Comparison of ENCODE assay signal across 9 cellular contexts in the genomic region with DNA sequence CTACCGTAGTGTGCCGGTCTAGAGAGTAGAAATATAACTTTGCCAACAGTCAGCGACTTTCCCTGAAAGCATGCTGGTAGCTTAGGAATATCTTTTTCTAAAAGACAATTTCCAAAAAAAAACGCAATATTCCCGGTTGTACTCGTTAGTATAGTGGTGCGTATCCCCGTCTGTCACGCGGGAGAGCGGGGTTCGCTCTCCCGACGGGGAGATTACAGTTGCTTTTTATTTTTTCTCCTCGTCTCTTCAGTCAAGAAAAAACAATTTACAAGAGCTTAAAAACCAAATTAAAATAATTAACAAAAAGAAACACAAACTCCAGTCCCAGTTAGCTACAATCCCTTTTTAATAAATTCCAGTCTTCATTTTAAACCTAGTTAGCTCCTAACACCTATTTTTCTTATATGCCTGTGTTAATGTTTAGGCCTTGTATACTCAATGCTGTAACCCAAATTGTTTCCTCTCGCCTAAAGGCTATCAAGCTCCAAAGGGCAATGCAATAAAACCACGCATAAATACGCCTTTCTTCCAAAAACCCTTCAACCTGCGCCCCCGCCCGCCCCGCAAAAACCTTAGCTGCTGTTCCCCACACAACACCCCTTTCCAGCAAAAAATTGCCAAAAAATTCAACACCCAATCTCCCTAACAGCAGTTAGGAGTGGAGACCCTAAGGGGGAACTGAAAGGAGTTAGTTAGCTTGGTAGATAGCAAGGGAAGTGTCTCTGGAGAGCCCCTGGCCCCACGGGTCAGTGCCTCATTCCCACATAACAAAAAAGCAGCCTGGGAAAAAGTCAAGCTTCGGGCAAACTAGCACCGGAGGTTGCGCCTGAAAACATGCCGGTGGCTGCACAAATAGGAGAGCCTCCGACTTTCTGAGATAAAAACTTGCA. TPM values are rescaled to one million over a fixed set of nuclear protein-coding genes. Genes with fewer than 3 reads are reported as not detected.
A peak's percentile ranks its signal among the peaks of the same experiment; 100 is the strongest.
DNase-seq lines count a peak whose midpoint lies in the region; ATAC-seq and TF ChIP-seq lines count a peak whose summit lies in the region.
"Had no signal": no experiment of that assay in that cellular context is flagged by ENCODE, and none has a peak within 500 bp of the region (broad histone marks: within the 10 kb centered on the region; RNA-seq: fewer than 3 reads in every experiment).

No MANE protein-coding gene starts in this region.

- peak; percentile 22 for DNase-seq in GM03348 (ENCODE audit: low spot score)
- no peak for DNase-seq in SK-N-MC (ENCODE audit: low read depth, low spot score)
- DNase-seq in foreskin fibroblast: no peak
- DNase-seq in putamen (ENCODE audit: low spot score): peak; percentile 68
- DNase-seq in prostate gland (ENCODE audit: low spot score): no peak
- no peak for DNase-seq in HEK293T (ENCODE audit: extremely low spot score)
- no peak for DNase-seq in stimulated activated CD4-positive, alpha-beta T cell treated with anti-CD3 and anti-CD28 coated beads, Interleukin-15, amount 100 ng/mL, for 24 hours

- H3K27me3 ChIP-seq in prostate gland (replicated peaks; ENCODE audit: insufficient read depth): no peaks in the 10 kb centered on the region

- POLR2A ChIA-PET in HEK293T (lab: Yijun Ruan, JAX): no interaction called here

- H3K4me3 ChIP-seq in SK-N-MC: peak overlapping the region; percentile 82
- H3K4me3 ChIP-seq in foreskin fibroblast (ENCODE audit: low read depth in 1 of 2, low read length in 2 of 2): peak overlapping the region; percentile 10 to 71
- H3K4me3 ChIP-seq in prostate gland: no peak overlapping the region
- H3K4me3 ChIP-seq: mucosa of descending colon had no signal

- H3K36me3 ChIP-seq in SK-N-MC (ENCODE audit: insufficient read depth, low read length) (no peaks in the 10 kb centered on the region), prostate gland (no peaks in the 10 kb centered on the region)

- CTCF ChIA-PET in HEK293T (lab: Yijun Ruan, JAX): interaction anchor here (0.8 to 1.0 kb wide), 3 partner anchors 26 to 45 kb away, joined by 3 read pairs; no protein-coding TSS in a partner anchor

- no peaks in the 10 kb centered on the region for H3K4me1 ChIP-seq in prostate gland (replicated peaks)

- TF ChIP-seq CTCF in foreskin fibroblast (IDR thresholded peaks at IDR 0.05; ENCODE audit: low read depth, low read length): no peak
- TF ChIP-seq CTCF in prostate gland (IDR thresholded peaks at IDR 0.05): no peak

- no peak for ATAC-seq in GM18868 (IDR thresholded peaks at IDR 0.05; ENCODE audit: unreplicated experiment)
- ATAC-seq: mucosa of descending colon had no signal

- peak overlapping the region; percentile 73 for H3K9ac ChIP-seq in SK-N-MC (ENCODE audit: insufficient read length)

- TF ChIP-seq POLR2A in prostate gland (IDR thresholded peaks at IDR 0.05): no peak

- 0 out of 2 replicates have a peak overlapping the region, but pooled peaks have one; percentile 12 for H3K27ac ChIP-seq in SK-N-MC
- H3K27ac ChIP-seq in prostate gland: no peak overlapping the region

- WGBS in prostate gland: 65% methylated on average over 28 of the region's 28 CpGs

- H3K9me3 ChIP-seq in SK-N-MC (ENCODE audit: low read depth, low read length) (no peaks in the 10 kb centered on the region), prostate gland (no peaks in the 10 kb centered on the region)
- H3K9me3 ChIP-seq: mucosa of descending colon had no signal

- intact Hi-C loops in prostate gland (cut with DNase I): no loop called here

TF ChIP-seq in HEK293T, 16 proteins besides CTCF, POLR2A, EP300 and RAD21:
- no peak for TF ChIP-seq SP1 (IDR thresholded peaks at IDR 0.05)
- no peak for TF ChIP-seq ZNF384 (IDR thresholded peaks at IDR 0.05)
- TF ChIP-seq FOXK2 (IDR thresholded peaks at IDR 0.05): no peak
- no peak for TF ChIP-seq CTBP1 (IDR thresholded peaks at IDR 0.05; ENCODE audit: borderline replicate concordance)
- no peak for TF ChIP-seq ELF4 (IDR thresholded peaks at IDR 0.05)
- no peak for TF ChIP-seq BHLHE40 (IDR thresholded peaks at IDR 0.05; ENCODE audit: borderline replicate concordance)
- no peak for TF ChIP-seq TARDBP (IDR thresholded peaks at IDR 0.05)
- TF ChIP-seq L3MBTL2 (conservative IDR thresholded peaks at IDR 0.05): no peak
- TF ChIP-seq SUZ12 (IDR thresholded peaks at IDR 0.05): no peak
- TF ChIP-seq, protein P1, sequence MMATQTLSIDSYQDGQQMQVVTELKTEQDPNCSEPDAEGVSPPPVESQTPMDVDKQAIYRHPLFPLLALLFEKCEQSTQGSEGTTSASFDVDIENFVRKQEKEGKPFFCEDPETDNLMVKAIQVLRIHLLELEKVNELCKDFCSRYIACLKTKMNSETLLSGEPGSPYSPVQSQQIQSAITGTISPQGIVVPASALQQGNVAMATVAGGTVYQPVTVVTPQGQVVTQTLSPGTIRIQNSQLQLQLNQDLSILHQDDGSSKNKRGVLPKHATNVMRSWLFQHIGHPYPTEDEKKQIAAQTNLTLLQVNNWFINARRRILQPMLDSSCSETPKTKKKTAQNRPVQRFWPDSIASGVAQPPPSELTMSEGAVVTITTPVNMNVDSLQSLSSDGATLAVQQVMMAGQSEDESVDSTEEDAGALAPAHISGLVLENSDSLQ (IDR thresholded peaks at IDR 0.05): no peak
- TF ChIP-seq FOXA1 (IDR thresholded peaks at IDR 0.05): no peak

RNA-seq across cellular contexts. Expression of gene HSPA6, which starts 7.9 kb away (rescaled TPM):
- total RNA-seq in prostate gland: 1 to 10 TPM in 1 of 2 donors, under 1 TPM in 1; 0.64 to 4.9 TPM

RNA-seq across cellular contexts. Expression of gene FCGR3A, which starts 17.4 kb away (rescaled TPM):
- total RNA-seq in prostate gland: 1 to 10 TPM; 6.9 to 7.4 TPM

RNA-seq across cellular contexts. Expression of gene FCGR2A, which starts 27.0 kb away (rescaled TPM):
- 10 to 100 TPM in 1 of 2 donors, 1 to 10 TPM in 1; 8.5 to 21.2 TPM for total RNA-seq in prostate gland

Comparison
In these comparisons a context has a peak if more than half of its experiments do, and no peak if none do; other contexts are left out.
1. DNase-seq: peak in GM03348 (single experiment) and putamen (single experiment); none in SK-N-MC (single experiment), foreskin fibroblast (0 of 2), prostate gland (single experiment), HEK293T (single experiment) and stimulated activated CD4-positive, alpha-beta T cell treated with anti-CD3 and anti-CD28 coated beads, Interleukin-15, amount 100 ng/mL, for 24 hours (single experiment).
2. H3K4me3 ChIP-seq: peak in SK-N-MC (single experiment) and foreskin fibroblast (2 of 2); none in prostate gland (0 of 2).